In the genomic region with DNA sequence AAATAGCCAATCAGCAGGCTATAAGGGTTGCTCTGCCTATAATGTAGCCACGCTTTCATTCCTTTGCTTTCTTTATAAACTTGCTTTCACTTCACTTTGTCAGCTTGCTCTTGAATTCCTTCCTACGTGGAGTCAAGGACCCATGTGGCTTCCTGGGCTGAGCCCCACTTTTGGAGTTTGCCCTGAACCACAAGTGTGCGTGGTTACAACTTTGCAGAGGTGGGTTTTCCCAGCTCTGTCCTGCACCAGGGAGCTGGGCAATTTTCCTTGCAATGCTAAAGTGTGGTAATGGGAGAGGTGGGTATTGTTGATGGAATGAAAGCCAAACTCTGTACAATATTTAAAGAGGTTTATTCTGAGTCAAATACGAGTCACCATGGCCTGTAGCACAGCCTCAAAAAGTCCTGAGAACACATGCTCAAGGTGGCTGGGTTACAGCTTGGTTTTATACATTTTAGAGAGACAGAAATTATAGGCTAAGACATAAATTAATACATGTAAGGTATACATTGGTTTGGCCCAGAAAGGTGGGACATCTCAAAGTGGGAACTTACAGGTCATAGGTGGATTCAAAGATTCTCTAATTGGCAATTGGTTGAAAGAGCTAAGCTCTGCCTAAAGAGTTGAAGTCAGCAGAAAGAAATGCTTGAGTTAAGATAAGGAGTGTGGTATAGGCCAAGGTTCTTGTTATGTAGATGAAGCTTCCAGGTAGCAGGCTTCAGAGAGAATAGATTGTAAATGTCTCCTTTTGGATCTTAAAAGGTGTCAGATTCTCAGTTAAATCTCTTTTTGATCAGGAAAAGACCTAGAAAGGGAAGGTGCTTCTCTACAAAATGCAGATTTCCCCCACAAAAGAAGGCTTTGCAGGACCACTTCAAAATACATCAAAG, we compare ENCODE assay signal across 16 cellular contexts.
"Had no signal": no experiment of that assay in that cellular context is flagged by ENCODE, and none has a peak within 500 bp of the region (broad histone marks: within the 10 kb centered on the region; RNA-seq: fewer than 3 reads in every experiment).

No MANE protein-coding gene starts in this region.

- H3K27me3 ChIP-seq: ascending aorta, cardiac muscle cell, ovary, tibial nerve had no signal

- H3K36me3 ChIP-seq: ascending aorta, cardiac muscle cell, lower lobe of right lung, ovary, tibial nerve had no signal

- H3K4me1 ChIP-seq: ascending aorta, lower lobe of right lung, tibial nerve had no signal

- ATAC-seq: esophagus mucosa; left cardiac atrium; lower lobe of right lung; naive thymus-derived CD4-positive, alpha-beta T cell; stimulated activated effector memory CD8-positive, alpha-beta T cell treated with anti-CD3 and anti-CD28 coated beads, Interleukin-12 subunit alpha, Interleukin-12 subunit beta, amount 100 ng/mL, for 72 hours; T-helper 17 cell had no signal

- H3K4me3 ChIP-seq: ascending aorta, cardiac muscle cell, lower lobe of right lung, ovary, tibial nerve had no signal

- DNase-seq: activated CD4-positive, alpha-beta memory T cell treated with anti-CD3 and anti-CD28 coated beads, Interleukin-2, amount 10 ng/mL, durations not matched to agents 7 days and 5 days; activated CD4-positive, alpha-beta T cell treated with anti-CD3 and anti-CD28 coated beads for 4 hours; activated naive CD4-positive, alpha-beta T cell treated with anti-CD3 and anti-CD28 coated beads, Interleukin-2, amount 10 ng/mL, durations not matched to agents 7 days and 5 days; activated T-cell treated with anti-CD3 and anti-CD28 coated beads, Interleukin-2, amount 50 U/mL, for 24 hours; hippocampal formation; left cardiac atrium; lower lobe of right lung; midbrain; naive thymus-derived CD4-positive, alpha-beta T cell; ovary; T-helper 17 cell had no signal

- H3K27ac ChIP-seq: ascending aorta, cardiac muscle cell, lower lobe of right lung, ovary, tibial nerve had no signal

- H3K9me3 ChIP-seq: ascending aorta, lower lobe of right lung, ovary had no signal
